Comparison of ENCODE assay signal across 11 cellular contexts in the genomic region with DNA sequence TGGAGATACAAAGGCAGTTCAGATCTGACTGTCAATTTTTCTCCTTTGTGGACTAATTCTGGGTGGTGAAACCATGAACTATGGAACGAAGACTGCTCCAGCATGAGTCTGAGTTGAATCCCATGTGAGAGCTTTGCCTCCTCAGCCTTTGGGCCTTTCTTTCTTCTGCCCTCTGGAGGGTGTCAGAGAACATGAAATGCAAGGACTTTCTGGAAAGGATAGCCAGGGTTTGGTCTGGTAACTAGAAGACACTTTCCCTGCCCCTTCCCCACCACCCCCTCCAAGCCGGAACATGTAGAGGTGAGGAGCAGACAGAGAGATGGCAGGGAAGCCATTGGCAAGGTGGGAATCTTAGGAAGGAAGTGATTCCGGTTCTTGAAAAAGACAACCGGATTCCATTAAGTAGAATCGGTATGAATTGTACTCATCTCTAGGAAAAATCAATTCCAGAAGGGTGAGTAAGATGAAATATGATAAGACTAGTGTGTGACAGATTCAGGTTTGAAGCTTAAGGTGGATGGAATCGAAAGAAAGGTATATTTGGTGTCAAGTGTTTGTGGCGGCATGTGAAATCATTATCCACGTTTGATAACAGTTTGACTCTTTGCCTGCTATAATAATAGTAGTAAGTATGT. TPM values are rescaled to one million over a fixed set of nuclear protein-coding genes. Genes with fewer than 3 reads are reported as not detected.
A peak's percentile ranks its signal among the peaks of the same experiment; 100 is the strongest.
DNase-seq lines count a peak whose midpoint lies in the region; ATAC-seq, FAIRE-seq and TF ChIP-seq lines count a peak whose summit lies in the region.
"Had no signal": no experiment of that assay in that cellular context is flagged by ENCODE, and none has a peak within 500 bp of the region (broad histone marks: within the 10 kb centered on the region; RNA-seq: fewer than 3 reads in every experiment).

No MANE protein-coding gene starts in this region.

- no peaks in the 10 kb centered on the region for H3K36me3 Mint-ChIP-seq in activated naive CD8-positive, alpha-beta T cell treated with anti-CD3 and anti-CD28 coated beads for 36 hours
- H3K36me3 Mint-ChIP-seq: CD8-positive, alpha-beta T cell; natural killer cell had no signal

- BruUV-seq in HepG2 (replicated peaks; lab: Mats Ljungman, UMichigan) = no TSS peak

- no peaks in the 10 kb centered on the region for H3K9me3 Mint-ChIP-seq in activated naive CD8-positive, alpha-beta T cell treated with anti-CD3 and anti-CD28 coated beads for 36 hours
- H3K9me3 Mint-ChIP-seq: CD8-positive, alpha-beta T cell; natural killer cell had no signal

- POLR2A ChIA-PET in AG04449 (lab: Yijun Ruan, JAX) = no interaction called here
- POLR2A ChIA-PET in HepG2 (lab: Yijun Ruan, JAX) = no interaction called here

- H3K27me3 Mint-ChIP-seq in activated naive CD8-positive, alpha-beta T cell treated with anti-CD3 and anti-CD28 coated beads for 36 hours = no peaks in the 10 kb centered on the region

- no peak overlapping the region for H3K4me3 ChIP-seq in AG04449 (ENCODE audit: low read depth, low read length)
- no peak overlapping the region for H3K4me3 ChIP-seq in HUES48 (ENCODE audit: low read depth, low read length)
- no peak overlapping the region for H3K4me3 ChIP-seq in bronchial epithelial cell (ENCODE audit: low read depth, low read length)
- H3K4me3 ChIP-seq in HepG2 (replicated peaks in 1 of 3; ENCODE audit: insufficient read depth in 1 of 3, low read depth in 2 of 3, low read length in 3 of 3) = no peak overlapping the region

- no peak overlapping the region for H3K4me3 Mint-ChIP-seq in activated naive CD8-positive, alpha-beta T cell treated with anti-CD3 and anti-CD28 coated beads for 36 hours
- H3K4me3 Mint-ChIP-seq: CD8-positive, alpha-beta T cell; natural killer cell had no signal

- peaks cover 62% of the 10 kb centered on the region for H3K4me1 ChIP-seq in HUES48 (ENCODE audit: control insufficient read depth, insufficient read depth, low read length)
- no peaks in the 10 kb centered on the region for H3K4me1 ChIP-seq in HepG2 (ENCODE audit: insufficient read depth, low read length)

- H3K9me3 ChIP-seq in HUES48 (ENCODE audit: control insufficient read depth, insufficient read depth, low read length) (no peaks in the 10 kb centered on the region), HepG2 (ENCODE audit: low read length) (no peaks in the 10 kb centered on the region)

- no peak overlapping the region for H2AFZ ChIP-seq in HepG2 (ENCODE audit: low read length)

- 0% methylated on average over 8 of the region's 8 CpGs for WGBS in HepG2 (ENCODE audit: low lambda C conversion rate)

- H3K4me2 ChIP-seq in HepG2 (ENCODE audit: low read depth, low read length) = no peak overlapping the region

- H4K20me1 ChIP-seq in HepG2 (ENCODE audit: insufficient read depth, low read length) = no peaks in the 10 kb centered on the region

- H3K36me3 ChIP-seq in HUES48 (ENCODE audit: control insufficient read depth, insufficient read depth, low read length) (no peaks in the 10 kb centered on the region), bronchial epithelial cell (ENCODE audit: control insufficient read depth, insufficient read depth, low read length) (no peaks in the 10 kb centered on the region), HepG2 (replicated peaks in 1 of 2; ENCODE audit: control insufficient read depth in 1 of 2, insufficient read depth in 2 of 2, low read length in 2 of 2) (no peaks in the 10 kb centered on the region)

- TF ChIP-seq CTCF in AG04449 (IDR thresholded peaks at IDR 0.05; ENCODE audit: insufficient read depth, low read length, missing control alignments) = peak; percentile 38
- TF ChIP-seq CTCF in bronchial epithelial cell (IDR thresholded peaks at IDR 0.05; ENCODE audit: insufficient read depth, low read length, severe bottlenecking) = peak; percentile 27
- peak; percentile 23; the same call in 1 of the 2 replicates for TF ChIP-seq CTCF in HepG2 (CRISPR knock-in tag; IDR thresholded peaks at IDR 0.05)

- no peak for TF ChIP-seq EP300 in HepG2 (IDR thresholded peaks at IDR 0.05; ENCODE audit: low read depth in 2 of 2, low read length in 2 of 2)
- TF ChIP-seq EP300 in HepG2 (CRISPR knock-in tag; IDR thresholded peaks at IDR 0.05; ENCODE audit: borderline replicate concordance) = no peak

- DNase-seq in AG04449 (ENCODE audit: low read depth, low spot score) = no peak
- DNase-seq in bronchial epithelial cell (ENCODE audit: low read depth) = peak; percentile 39
- no peak for DNase-seq in HepG2 (ENCODE audit: low spot score)
- no peak for DNase-seq in stimulated activated CD4-positive, alpha-beta T cell treated with anti-CD3 and anti-CD28 coated beads, Interleukin-15, amount 100 ng/mL, for 24 hours
- DNase-seq in GM19238 (ENCODE audit: insufficient read length, low spot score) = no peak
- DNase-seq in activated naive CD8-positive, alpha-beta T cell treated with anti-CD3 and anti-CD28 coated beads for 36 hours = no peak
- DNase-seq: CD8-positive, alpha-beta T cell; central memory CD4-positive, alpha-beta T cell; natural killer cell had no signal

- no peak overlapping the region for H3K27ac Mint-ChIP-seq in activated naive CD8-positive, alpha-beta T cell treated with anti-CD3 and anti-CD28 coated beads for 36 hours
- H3K27ac Mint-ChIP-seq: CD8-positive, alpha-beta T cell; natural killer cell had no signal

- no peak for TF ChIP-seq RAD21 in HepG2 (CRISPR knock-in tag; IDR thresholded peaks at IDR 0.05)

- H3K9ac ChIP-seq in HUES48 (ENCODE audit: low read depth, low read length) = no peak overlapping the region
- H3K9ac ChIP-seq in HepG2 (ENCODE audit: insufficient read depth, low read depth, low read length) = no peak overlapping the region

- H3K27ac ChIP-seq in HUES48 (ENCODE audit: low read depth, low read length) (peak overlapping the region; percentile 5), HepG2 (ENCODE audit: extremely low read length, insufficient read depth, low read length) (no peak overlapping the region)

- CTCF ChIA-PET in AG04449 (lab: Yijun Ruan, JAX) = interaction anchor here (0.6 to 3.8 kb wide), 14 partner anchors 10 to 534 kb away, joined by 3 to 77 read pairs (median 4); no protein-coding TSS in a partner anchor
- CTCF ChIA-PET in HepG2 (lab: Yijun Ruan, JAX; ENCODE audit: low intra/inter-chr PET ratio, low total read pairs) = no interaction called here

- in situ Hi-C loops in HepG2 (cut with HindIII; ENCODE audit: extremely low pct_ligation_motif_present, low pct_unique_long_range_greater_than_20kb) = loop anchor here (10.0 kb wide), 1 partner anchor 132 kb away; no protein-coding TSS in a partner anchor

- no peak for FAIRE-seq in bronchial epithelial cell (lab: Jason Lieb, UNC)
- no peak for FAIRE-seq in HepG2 (lab: Jason Lieb, UNC)

- ATAC-seq in HepG2 (no peak), GM19463 (IDR thresholded peaks at IDR 0.05; ENCODE audit: unreplicated experiment) (no peak)
- ATAC-seq: CD8-positive, alpha-beta T cell; natural killer cell had no signal

- TF ChIP-seq POLR2A in HepG2 (IDR thresholded peaks at IDR 0.05; ENCODE audit: insufficient read depth in 1 of 2, low read depth in 2 of 2, low read length in 2 of 2) = no peak

- no peaks in the 10 kb centered on the region for H3K27me3 ChIP-seq in HUES48 (ENCODE audit: control insufficient read depth, insufficient read depth, low read length)
- no peaks in the 10 kb centered on the region for H3K27me3 ChIP-seq in bronchial epithelial cell (ENCODE audit: control insufficient read depth, insufficient read depth, low read length)
- H3K27me3 ChIP-seq in HepG2 (ENCODE audit: control insufficient read depth in 1 of 2, insufficient read depth in 2 of 2, low read length in 2 of 2) = no peaks in the 10 kb centered on the region

- no peaks in the 10 kb centered on the region for H3K79me2 ChIP-seq in HepG2 (ENCODE audit: insufficient read depth, low read length)

- no peaks in the 10 kb centered on the region for H3K4me1 Mint-ChIP-seq in activated naive CD8-positive, alpha-beta T cell treated with anti-CD3 and anti-CD28 coated beads for 36 hours
- H3K4me1 Mint-ChIP-seq: natural killer cell had no signal

- intact Hi-C loops in HepG2 (cut with micrococcal nuclease; ENCODE audit: unreplicated experiment) = no loop called here

RNA-seq across cellular contexts. Expression of gene FHL1, which starts 19.0 kb away (rescaled TPM):
- total RNA-seq in bronchial epithelial cell (39.3 and 45.5 TPM in 2 replicates), HepG2 (2016; rRNA removed; fragmentation: Illumina TruSeq; extraction: Trizol) (not detected in 2 replicates)
- total RNA-seq in HepG2 (2016; cell fraction: cytosol; rRNA removed; fragmentation: Illumina TruSeq; extraction: Trizol; ENCODE audit: low read depth) = not detected in 2 replicates
- not detected in 2 replicates for total RNA-seq in HepG2 (2016; cell fraction: insoluble cytoplasmic fraction; rRNA removed; fragmentation: Illumina TruSeq; extraction: Trizol)
- total RNA-seq in HepG2 (2016; cell fraction: membrane; rRNA removed; fragmentation: Illumina TruSeq; extraction: Trizol) = not detected in 2 replicates
- total RNA-seq in HepG2 (2016; cell fraction: nucleus; rRNA removed; fragmentation: Illumina TruSeq; extraction: Trizol) = not detected in 2 replicates
- 0.24 and 0.33 TPM in 2 replicates for polyA plus RNA-seq in HepG2 (2011; rRNA removed)
- 0.15 and 0.18 TPM in 2 replicates for polyA plus RNA-seq in HepG2 (2011; cell fraction: cytosol; rRNA removed)
- polyA plus RNA-seq in HepG2 (2011; cell fraction: nucleus; rRNA removed) = 0.14 and 0.18 TPM in 2 replicates
- 0.28 TPM in 1 of 2 replicates, not detected in the other for polyA plus RNA-seq in HepG2 (2012)
- polyA plus RNA-seq in HepG2 (2016; cell fraction: cytosol; fragmentation: Illumina TruSeq; extraction: Trizol; ENCODE audit: low read depth) = not detected in 2 replicates
- polyA plus RNA-seq in HepG2 (2016; cell fraction: insoluble cytoplasmic fraction; fragmentation: Illumina TruSeq; extraction: Trizol; ENCODE audit: low read depth) = 0.11 TPM in 1 of 2 replicates, not detected in the other
- 0.07 TPM in 1 of 2 replicates, not detected in the other for polyA plus RNA-seq in HepG2 (2016; cell fraction: membrane; fragmentation: Illumina TruSeq; extraction: Trizol; ENCODE audit: low read depth)
- polyA plus RNA-seq in HepG2 (2016; cell fraction: nucleus; fragmentation: Illumina TruSeq; extraction: Trizol; ENCODE audit: insufficient read depth, low read depth) = not detected in 2 replicates
- 1.0 and 84.7 TPM in 2 replicates for polyA minus RNA-seq in HepG2 (2011; rRNA and poly(A)+ RNA removed; ENCODE audit: low replicate concordance)
- 0.40 TPM in 1 of 2 replicates, not detected in the other for polyA minus RNA-seq in HepG2 (2011; cell fraction: cytosol; rRNA and poly(A)+ RNA removed)
- 0.62 and 0.90 TPM in 2 replicates for polyA minus RNA-seq in HepG2 (2011; cell fraction: nucleus; rRNA and poly(A)+ RNA removed)
- total RNA-seq in activated naive CD8-positive, alpha-beta T cell treated with anti-CD3 and anti-CD28 coated beads for 36 hours = 10 to 100 TPM; 12.0 to 15.5 TPM

Comparison
In these comparisons a context has a peak if more than half of its experiments do, and no peak if none do; other contexts are left out.
1. RNA of gene FHL1, which starts 19.0 kb away (total RNA-seq): 39.3 to 45.5 TPM in bronchial epithelial cell and 12.0 to 15.5 TPM in activated naive CD8-positive, alpha-beta T cell treated with anti-CD3 and anti-CD28 coated beads for 36 hours; not detected in HepG2; every median in the first group is over 4 times any median in the second.
2. Peak in every context shown above with its lines, with median percentiles within 50 percentile points of each other: CTCF ChIP-seq.